In the genomic region with DNA sequence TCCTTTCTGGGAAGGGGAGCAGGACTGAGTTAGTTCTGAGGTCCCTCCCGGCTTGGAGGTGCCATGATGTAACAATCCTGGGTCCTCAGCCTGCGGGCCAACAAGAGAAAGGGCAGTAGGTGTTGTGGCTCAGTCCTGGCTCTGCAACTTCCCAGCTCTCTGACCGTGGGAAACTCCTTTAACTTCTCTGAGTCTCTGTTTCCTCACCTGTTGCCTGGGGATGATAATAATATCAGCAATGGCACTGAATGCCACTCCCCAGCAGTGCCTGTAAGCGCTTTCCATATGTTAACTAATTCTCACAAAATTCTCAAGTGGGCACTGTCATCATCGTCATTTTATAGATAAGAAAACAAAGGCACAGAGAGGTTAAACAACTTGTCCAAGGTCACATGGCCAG, we compare ENCODE assay signal across 13 cellular contexts. TPM values are rescaled to one million over a fixed set of nuclear protein-coding genes. Genes with fewer than 3 reads are reported as not detected.
"Had no signal": no experiment of that assay in that cellular context is flagged by ENCODE, and none has a peak within 500 bp of the region (broad histone marks: within the 10 kb centered on the region; RNA-seq: fewer than 3 reads in every experiment).

No MANE protein-coding gene starts in this region.

- FAIRE-seq: kidney had no signal

- DNase-seq: activated CD4-positive, alpha-beta T cell treated with anti-CD3 and anti-CD28 coated beads, Interleukin-2, amount 50 U/mL, for 48 hours; activated CD4-positive, CD25-positive, alpha-beta regulatory T cell treated with anti-CD3 and anti-CD28 coated beads, Interleukin-2, amount 50 U/mL, for 72 hours; aorta; gastrocnemius medialis; naive B cell; thyroid gland had no signal

- H3K9me3 ChIP-seq: gastrocnemius medialis, right atrium auricular region, thyroid gland had no signal

- H3K27me3 ChIP-seq: cardiac muscle cell, right atrium auricular region, thyroid gland had no signal

- ATAC-seq: gastrocnemius medialis had no signal

- H3K27ac ChIP-seq: cardiac muscle cell, gastrocnemius medialis, right atrium auricular region, thyroid gland had no signal

- H3K36me3 ChIP-seq: cardiac muscle cell, gastrocnemius medialis, right atrium auricular region, thyroid gland had no signal

- H3K4me1 ChIP-seq: gastrocnemius medialis, right atrium auricular region, thyroid gland had no signal

- H3K4me3 ChIP-seq: cardiac muscle cell, gastrocnemius medialis, right atrium auricular region, skin epidermis, thyroid gland had no signal

RNA-seq across cellular contexts. Expression of gene PADI3, which starts 2.3 kb away (rescaled TPM):
- total RNA-seq: aorta, fibroblast of lung, gastrocnemius medialis, kidney, liver, mesothelial cell of epicardium, right atrium auricular region, thyroid gland had no signal
- polyA plus RNA-seq: aorta, cardiac muscle cell, fibroblast of lung, liver had no signal

RNA-seq across cellular contexts. Expression of gene PADI1, which starts 46.3 kb away (rescaled TPM):
- total RNA-seq: aorta, fibroblast of lung, gastrocnemius medialis, mesothelial cell of epicardium, right atrium auricular region, thyroid gland had no signal
- polyA plus RNA-seq: fibroblast of lung, liver had no signal

RNA-seq across cellular contexts. Expression of gene PADI4, which starts 56.8 kb away (rescaled TPM):
- total RNA-seq: cardiac muscle cell, fibroblast of lung, gastrocnemius medialis, mesothelial cell of epicardium had no signal
- polyA plus RNA-seq: aorta, cardiac muscle cell, fibroblast of lung had no signal
